ENCODE assay signal across 13 cellular contexts in the genomic region with DNA sequence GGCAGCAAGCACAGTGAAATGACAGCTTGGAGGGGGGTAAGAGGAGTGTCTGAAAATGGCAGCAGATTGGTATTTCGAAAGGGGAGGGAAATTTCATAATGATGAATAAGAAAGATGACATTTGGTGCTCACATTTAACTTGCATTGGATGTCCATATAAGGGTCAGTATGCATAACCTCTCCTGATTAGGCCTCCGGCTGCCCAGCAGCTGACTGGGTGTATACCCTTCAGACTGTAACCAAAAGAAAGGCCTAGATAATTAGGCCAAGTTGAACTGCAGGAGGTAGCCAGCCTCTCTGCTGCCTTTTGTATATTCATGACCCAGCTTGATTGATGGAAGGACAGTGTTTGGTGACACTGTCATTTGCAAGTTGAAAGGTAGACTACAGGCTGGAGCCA.
DNase-seq lines count a peak whose midpoint lies in the region; ATAC-seq, FAIRE-seq and TF ChIP-seq lines count a peak whose summit lies in the region.
"Had no signal": no experiment of that assay in that cellular context is flagged by ENCODE, and none has a peak within 500 bp of the region (broad histone marks: within the 10 kb centered on the region; RNA-seq: fewer than 3 reads in every experiment).

No MANE protein-coding gene starts in this region.

- no peaks in the 10 kb centered on the region; the same call in 1 of the 2 replicates for H3K79me1 ChIP-seq in H1 (ENCODE audit: low read depth, low read length)

- TF ChIP-seq CTCF in H1 (IDR thresholded peaks at IDR 0.05; ENCODE audit: control extremely low read depth in 1 of 3, insufficient read depth in 1 of 3, low read depth in 1 of 3, low read length in 3 of 3): no peak
- TF ChIP-seq CTCF in CD4-positive, alpha-beta T cell (IDR thresholded peaks at IDR 0.05): no peak

- no peak overlapping the region for H2BK120ac ChIP-seq in H1 (replicated peaks; ENCODE audit: low read depth, low read length)

- intact Hi-C loops in right cardiac atrium (cut with DNase I): no loop called here
- intact Hi-C loops in Right ventricle myocardium inferior (cut with DNase I): no loop called here
- intact Hi-C loops in CD4-positive, alpha-beta T cell (cut with DNase I, micrococcal nuclease): no loop called here

- no peak overlapping the region for H3K27ac Mint-ChIP-seq in CD4-positive, alpha-beta T cell

- H3K4me3 ChIP-seq in right cardiac atrium (ENCODE audit: low read length): no peak overlapping the region
- H3K4me3 ChIP-seq in H1 (ENCODE audit: extremely low read depth in 1 of 4, insufficient read depth in 2 of 4, low read depth in 3 of 4, low read length in 4 of 4): 0 out of 8 replicates have a peak overlapping the region, but pooled peaks of 1 of the 4 experiments have one; percentile 2
- H3K4me3 ChIP-seq: lower lobe of right lung had no signal

- no peak overlapping the region for H3K18ac ChIP-seq in H1 (ENCODE audit: extremely low read depth, low read length)

- peak overlapping the region; percentile 14 to 32; a peak in 3 of 4 replicates for H3K4me2 ChIP-seq in H1 (ENCODE audit: insufficient read depth in 1 of 2, low read depth in 2 of 2, low read length in 2 of 2)

- 78% methylated on average over 2 of the region's 2 CpGs for WGBS in right cardiac atrium
- WGBS in H1 (ENCODE audit: extremely low coverage in 1 of 2, insufficient coverage in 1 of 2, insufficient read length in 1 of 2, insufficient replicate concordance in 2 of 2, low coverage in 1 of 2, low lambda C conversion rate in 2 of 2, missing lambda C conversion rate in 1 of 2), 2 experiments: 83% methylated on average over 2 of the region's 2 CpGs; no CpG with 5 or more reads in 1 of the 2 experiments

- H3K9me3 ChIP-seq in right cardiac atrium (ENCODE audit: control insufficient read depth, low read length) (no peaks in the 10 kb centered on the region), H1 (ENCODE audit: insufficient read depth in 2 of 2, low read depth in 1 of 2, low read length in 1 of 2) (no peaks in the 10 kb centered on the region)
- no peaks in the 10 kb centered on the region for H3K9me3 ChIP-seq in CD4-positive, alpha-beta T cell (ENCODE audit: control insufficient read depth, low read length)
- H3K9me3 ChIP-seq: lower lobe of right lung had no signal

- no peak overlapping the region for H2BK15ac ChIP-seq in H1 (ENCODE audit: low read length)

- H4K91ac ChIP-seq in H1 (replicated peaks; ENCODE audit: insufficient read length, low read length): no peak overlapping the region

- no peak overlapping the region for H4K5ac ChIP-seq in H1 (ENCODE audit: insufficient read length, low read depth, low read length)

- H3K23me2 ChIP-seq in H1 (ENCODE audit: low read depth, low read length): no peaks in the 10 kb centered on the region

- POLR2A ChIA-PET in H1 (lab: Charles Lee; ENCODE audit: partially characterized antibody): no interaction called here
- POLR2A ChIA-PET in CD4-positive, alpha-beta T cell (lab: Charles Lee): no interaction called here

- CTCF ChIA-PET in H1 (lab: Charles Lee; ENCODE audit: partially characterized antibody): interaction anchor here (1.1 kb wide), 1 partner anchor 18 kb away, joined by 3 read pairs; no protein-coding TSS in a partner anchor
- CTCF ChIA-PET in CD4-positive, alpha-beta T cell (lab: Charles Lee): no interaction called here

- no peak overlapping the region for H2AFZ ChIP-seq in H1 (ENCODE audit: low read length)

- H3K56ac ChIP-seq in H1 (replicated peaks; ENCODE audit: insufficient read length, low read depth, low read length): no peak overlapping the region

- H3K4ac ChIP-seq in H1 (replicated peaks; ENCODE audit: insufficient read length, low read depth, low read length): no peak overlapping the region

- H3K36me3 ChIP-seq in H1 (ENCODE audit: control insufficient read depth in 2 of 4, insufficient read depth in 4 of 4, low read length in 3 of 4): no peaks in the 10 kb centered on the region
- H3K36me3 ChIP-seq: lower lobe of right lung had no signal

- peak; percentile 79 for FAIRE-seq in H1 (lab: Jason Lieb, UNC)
- FAIRE-seq: HepG2 had no signal

- peak in 1 of 3 donors; percentile 16 for DNase-seq in right cardiac atrium
- no peak for DNase-seq in Right ventricle myocardium inferior (ENCODE audit: missing footprints)
- DNase-seq in NCI-H69 (lab: John Stamatoyannopoulos, UW): peak; percentile 99
- peak in 1 of 2 experiments; percentile 5 for DNase-seq in H1 (ENCODE audit: low read depth in 1 of 2, low spot score in 2 of 2)
- DNase-seq in effector CD8-positive, alpha-beta T cell (lab: John Stamatoyannopoulos, UW): no peak
- no peak for DNase-seq in NCI-H2029 (lab: John Stamatoyannopoulos, UW)
- no peak for DNase-seq in NCI-H1092 (lab: John Stamatoyannopoulos, UW)
- DNase-seq in CD4-positive, alpha-beta T cell: no peak
- DNase-seq: activated T-cell treated with anti-CD3 and anti-CD28 coated beads, Interleukin-2, amount 50 U/mL, for 4 hours; DMS79 treated with DMSO at 0.1 percent for 48 hours; lower lobe of right lung had no signal

- H4K8ac ChIP-seq in H1 (ENCODE audit: extremely low read depth, insufficient read depth, low read length): no peak overlapping the region

- peak overlapping the region; percentile 10 for H3K14ac ChIP-seq in H1 (ENCODE audit: insufficient read length)

- H3K9ac ChIP-seq in H1 (replicated peaks in 1 of 4; ENCODE audit: extremely low read depth in 1 of 4, low read depth in 3 of 4, low read length in 3 of 4): no peak overlapping the region

- TF ChIP-seq RAD21 in H1 (IDR thresholded peaks at IDR 0.05 in 1 of 2, conservative IDR thresholded peaks at IDR 0.05 in 1 of 2; ENCODE audit: low read depth in 2 of 2, low read length in 2 of 2): no peak

- H2BK5ac ChIP-seq in H1 (ENCODE audit: low read depth, low read length): no peak overlapping the region

- no peaks in the 10 kb centered on the region for H3K27me3 Mint-ChIP-seq in CD4-positive, alpha-beta T cell

- H4K20me1 ChIP-seq in H1 (replicated peaks in 1 of 2; ENCODE audit: control insufficient read depth in 1 of 2, insufficient read depth in 2 of 2, low read length in 2 of 2): peaks cover 4 to 6% of the 10 kb centered on the region in 2 experiments

- TF ChIP-seq EP300 in H1 (IDR thresholded peaks at IDR 0.05; ENCODE audit: borderline replicate concordance in 1 of 2, low read depth in 2 of 2, low read length in 2 of 2): no peak

- no peaks in the 10 kb centered on the region for H3K4me1 Mint-ChIP-seq in CD4-positive, alpha-beta T cell (ENCODE audit: low read depth)

- H3K36me3 Mint-ChIP-seq in CD4-positive, alpha-beta T cell (ENCODE audit: low read depth): no peaks in the 10 kb centered on the region

- TF ChIP-seq POLR2A in H1 (IDR thresholded peaks at IDR 0.05; ENCODE audit: control extremely low read depth in 1 of 2, low read depth in 2 of 2, low read length in 2 of 2): no peak

- no peaks in the 10 kb centered on the region for H3K27me3 ChIP-seq in right cardiac atrium (ENCODE audit: control insufficient read depth, insufficient read depth)
- H3K27me3 ChIP-seq in H1 (replicated peaks in 1 of 4; ENCODE audit: control insufficient read depth in 3 of 4, extremely low read depth in 1 of 4, insufficient read depth in 3 of 4, low read length in 3 of 4): no peaks in the 10 kb centered on the region
- H3K27me3 ChIP-seq in CD4-positive, alpha-beta T cell (ENCODE audit: control insufficient read depth, insufficient read depth, low read length): no peaks in the 10 kb centered on the region

- H3K79me2 ChIP-seq in H1 (ENCODE audit: control insufficient read depth in 1 of 2, insufficient read depth in 2 of 2, low read length in 2 of 2): peaks cover 0 to 40% of the 10 kb centered on the region in 2 experiments; a peak in 2 of 4 replicates

- no peak overlapping the region for H2BK12ac ChIP-seq in H1 (ENCODE audit: low read depth, low read length)

- H2BK20ac ChIP-seq in H1 (ENCODE audit: low read length): no peak overlapping the region

- no peak overlapping the region for H3K23ac ChIP-seq in H1 (ENCODE audit: insufficient read length)

- peak in 1 of 2 donors; percentile 73 for ATAC-seq in right cardiac atrium
- ATAC-seq in Right ventricle myocardium inferior: no peak
- ATAC-seq in CD4-positive, alpha-beta T cell (ENCODE audit: poor library complexity): no peak
- ATAC-seq: activated CD4-positive, CD25-positive, alpha-beta regulatory T cell treated with anti-CD3 and anti-CD28 coated beads, Interleukin-2, amount 50 U/mL, for 24 hours; activated T-cell treated with anti-CD3 and anti-CD28 coated beads, Interleukin-2, amount 50 U/mL, for 4 hours; HepG2; lower lobe of right lung had no signal

- peak overlapping the region; percentile 48 for H3K27ac ChIP-seq in right cardiac atrium (ENCODE audit: low read length)
- H3K27ac ChIP-seq in H1 (ENCODE audit: low read depth, low read length): no peak overlapping the region
- H3K27ac ChIP-seq in CD4-positive, alpha-beta T cell (ENCODE audit: low read depth, low read length): no peak overlapping the region
- H3K27ac ChIP-seq: lower lobe of right lung had no signal

- no peak overlapping the region for H3K4me3 Mint-ChIP-seq in CD4-positive, alpha-beta T cell
- H3K4me3 Mint-ChIP-seq: activated T-cell treated with anti-CD3 and anti-CD28 coated beads, Interleukin-2, amount 50 U/mL, for 4 hours had no signal

- no peaks in the 10 kb centered on the region for H3K9me3 Mint-ChIP-seq in CD4-positive, alpha-beta T cell
- H3K9me3 Mint-ChIP-seq: activated T-cell treated with anti-CD3 and anti-CD28 coated beads, Interleukin-2, amount 50 U/mL, for 4 hours had no signal

- H3K4me1 ChIP-seq in right cardiac atrium (ENCODE audit: control insufficient read depth, insufficient read depth, low read length) (no peaks in the 10 kb centered on the region), H1 (replicated peaks in 1 of 4; ENCODE audit: control insufficient read depth in 3 of 4, insufficient read depth in 4 of 4, low read length in 3 of 4) (peaks cover 0 to 12% (median 7%) of the 10 kb centered on the region in 4 experiments; a peak in 3 of 7 replicates)
- H3K4me1 ChIP-seq: lower lobe of right lung had no signal

- no peak overlapping the region for H2AK5ac ChIP-seq in H1 (ENCODE audit: low read depth, low read length)

TF ChIP-seq in H1, 55 proteins besides CTCF, POLR2A, EP300 and RAD21:
- TF ChIP-seq HDAC2 (IDR thresholded peaks at IDR 0.05; ENCODE audit: borderline replicate concordance in 1 of 2, low read depth in 2 of 2, low read length in 2 of 2): no peak
- TF ChIP-seq SP1 (IDR thresholded peaks at IDR 0.05; ENCODE audit: low read depth, low read length): no peak
- TF ChIP-seq SIN3A (conservative IDR thresholded peaks at IDR 0.05 in 1 of 2, IDR thresholded peaks at IDR 0.05 in 1 of 2; ENCODE audit: low read depth in 1 of 2, low read length in 2 of 2): 0 out of 4 replicates have a peak, but pooled peaks of 1 of the 2 experiments have one; percentile 48
